10 cellular contexts compared by ENCODE assay signal in genomic region chrX:24343719-24344118, GRCh38.
DNase-seq lines count a peak whose midpoint lies in the region; ATAC-seq, FAIRE-seq and TF ChIP-seq lines count a peak whose summit lies in the region.
"Had no signal": no experiment of that assay in that cellular context is flagged by ENCODE, and none has a peak within 500 bp of the region (broad histone marks: within the 10 kb centered on the region; RNA-seq: fewer than 3 reads in every experiment).

No MANE protein-coding gene starts in this region.

- H3K4me3 ChIP-seq in fibroblast of pulmonary artery (replicated peaks; ENCODE audit: low read depth, low read length) = no peak overlapping the region

- no peak for TF ChIP-seq CTCF in fibroblast of pulmonary artery (IDR thresholded peaks at IDR 0.05; ENCODE audit: low read length, missing control alignments)

- H3K27ac ChIP-seq in substantia nigra (ENCODE audit: low read depth, low read length, poor library complexity, severe bottlenecking) = no peak overlapping the region

- DNase-seq in HTR-8/SVneo (ENCODE audit: insufficient read length, low spot score) (no peak), fibroblast of pulmonary artery (ENCODE audit: low read depth) (peak; percentile 10), substantia nigra (lab: John Stamatoyannopoulos, UW) (no peak), SHP77 (lab: John Stamatoyannopoulos, UW) (no peak)
- DNase-seq: DMS153, GOT3, NCI-H524 treated with DMSO at 0.1 percent for 48 hours had no signal

- peak; percentile 83 for ATAC-seq in GM18870 (IDR thresholded peaks at IDR 0.05; ENCODE audit: unreplicated experiment)
- ATAC-seq in GM21619 (IDR thresholded peaks at IDR 0.05; ENCODE audit: unreplicated experiment) = peak; percentile 67
- no peak for ATAC-seq in HG03460 (IDR thresholded peaks at IDR 0.05; ENCODE audit: unreplicated experiment)

- FAIRE-seq in HTR-8/SVneo (lab: Jason Lieb, UNC) = peak; percentile 33
